ENCODE assay signal across 26 cellular contexts in the genomic region with DNA sequence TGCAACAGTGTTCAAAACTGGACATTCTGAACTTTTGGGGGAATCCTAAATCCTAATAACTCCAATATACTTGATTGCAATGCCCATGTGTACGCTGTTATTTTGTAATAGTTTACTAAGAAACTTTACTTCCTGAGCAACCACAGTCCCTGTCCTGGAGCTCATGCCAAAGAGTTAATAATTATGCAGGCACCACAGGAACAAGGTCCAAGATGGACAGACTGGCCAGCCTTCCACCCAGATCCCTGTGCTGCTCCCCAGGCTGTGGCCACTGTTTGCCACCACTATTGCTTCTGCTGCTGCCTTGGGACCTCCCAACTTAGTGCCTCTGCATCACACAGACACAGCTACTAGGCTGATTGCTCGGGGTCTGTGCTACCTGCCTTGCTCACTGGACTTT. TPM values are rescaled to one million over a fixed set of nuclear protein-coding genes. Genes with fewer than 3 reads are reported as not detected.
"Had no signal": no experiment of that assay in that cellular context is flagged by ENCODE, and none has a peak within 500 bp of the region (broad histone marks: within the 10 kb centered on the region; RNA-seq: fewer than 3 reads in every experiment).

No MANE protein-coding gene starts in this region.

- H3K36me3 ChIP-seq: esophagus squamous epithelium, neural progenitor cell, prostate gland, suprapubic skin, transverse colon had no signal

- H2AFZ ChIP-seq: neural progenitor cell had no signal

- H3K4me3 ChIP-seq: coronary artery, esophagus squamous epithelium, neural progenitor cell, prostate gland, skin epidermis, suprapubic skin, transverse colon had no signal

- ATAC-seq: naive thymus-derived CD4-positive, alpha-beta T cell; right cardiac atrium; stimulated activated naive B cell treated with anti-CD40 and anti-IgM and Interleukin-4, amounts not matched to agents 10 μg/mL and 1 μg/mL and 100 μg/mL, for 72 hours had no signal

- H3K9me3 ChIP-seq: prostate gland, suprapubic skin had no signal

- H3K4me2 ChIP-seq: neural progenitor cell had no signal

- H3K27me3 ChIP-seq: esophagus squamous epithelium, neural progenitor cell, suprapubic skin, transverse colon had no signal

- DNase-seq: dermis blood vessel endothelial cell; effector memory CD4-positive, alpha-beta T cell; erythroblast; esophagus squamous epithelium; foreskin melanocyte; hypothalamus; immature natural killer cell; islet precursor cell; kidney glomerular epithelial cell; mammary epithelial cell; mesendoderm; midbrain; naive thymus-derived CD4-positive, alpha-beta T cell; right cardiac atrium; stimulated activated CD4-positive, alpha-beta T cell treated with anti-CD3 and anti-CD28 coated beads, Interleukin-15, amount 100 ng/mL, for 24 hours; stimulated activated CD4-positive, alpha-beta T cell treated with anti-CD3 and anti-CD28 coated beads, Interleukin-2, amount 100 ng/mL, for 48 hours; stimulated activated naive B cell treated with anti-CD40 and anti-IgM and Interleukin-4, amounts not matched to agents 10 μg/mL and 1 μg/mL and 100 μg/mL, for 72 hours; transverse colon had no signal

- H3K4me1 ChIP-seq: esophagus squamous epithelium, neural progenitor cell, prostate gland, suprapubic skin, transverse colon had no signal

- H3K9ac ChIP-seq: neural progenitor cell had no signal

- H3K27ac ChIP-seq: coronary artery, esophagus squamous epithelium, neural progenitor cell, prostate gland, skin epidermis, suprapubic skin, transverse colon had no signal

RNA-seq across cellular contexts. Expression of gene IRGM, which starts 14.1 kb away (rescaled TPM):
- total RNA-seq: dermis blood vessel endothelial cell, endothelial cell of umbilical vein, osteoblast, right cardiac atrium, suprapubic skin, urinary bladder had no signal
- polyA plus RNA-seq: endothelial cell of umbilical vein, right cardiac atrium had no signal
